In the genomic region with DNA sequence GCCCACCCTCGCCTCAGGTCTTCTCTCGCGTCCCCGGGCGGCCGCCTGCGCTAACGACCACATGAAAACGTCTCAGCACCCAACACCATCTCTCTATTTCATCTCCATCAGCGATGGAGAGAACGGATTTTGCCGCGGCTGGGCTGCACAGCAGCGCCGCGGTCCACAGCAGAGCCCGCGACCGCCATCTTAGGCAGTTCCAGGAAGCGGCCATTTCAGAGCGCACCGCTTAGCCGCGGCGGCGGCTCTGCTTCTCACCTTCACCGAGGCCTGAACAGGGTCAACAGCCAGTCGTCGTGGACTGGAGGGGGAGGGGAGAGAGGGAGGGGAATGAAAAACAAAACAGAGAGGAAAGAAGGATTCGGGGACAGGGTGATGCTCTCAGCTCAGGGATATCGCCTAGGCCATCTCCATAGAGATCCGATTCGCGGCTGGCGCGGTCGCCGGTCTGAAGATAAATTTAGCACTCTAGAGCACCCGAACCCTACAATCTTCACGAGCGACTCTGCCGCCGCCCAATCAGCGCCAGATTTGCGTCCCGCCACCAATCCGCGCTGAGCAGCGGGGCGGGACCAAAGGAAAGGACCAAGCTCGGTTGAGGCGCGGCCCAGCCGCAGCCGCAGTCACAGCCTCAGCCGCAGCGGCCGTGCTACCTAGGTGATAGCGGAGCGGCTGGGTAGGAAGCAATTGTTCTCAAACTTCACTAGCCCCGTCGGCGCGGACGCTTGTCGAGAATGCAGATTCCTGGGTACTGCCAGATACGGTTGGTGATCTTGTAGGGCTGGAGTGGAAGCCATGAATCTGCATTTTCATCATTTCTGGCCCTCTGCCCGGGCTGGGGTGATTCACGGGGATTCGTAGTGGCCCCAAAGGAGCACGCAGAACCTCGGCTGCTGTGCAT, we compare ENCODE assay signal across 8 cellular contexts. TPM values are rescaled to one million over a fixed set of nuclear protein-coding genes. Genes with fewer than 3 reads are reported as not detected.
A peak's percentile ranks its signal among the peaks of the same experiment; 100 is the strongest.
DNase-seq lines count a peak whose midpoint lies in the region; ATAC-seq and TF ChIP-seq lines count a peak whose summit lies in the region.

Gene ZBED5 (minus strand): TSS at position 450 of the 901 bp plus-strand sequence. CDS start 3,108 bp downstream, outside the sequence.

- intact Hi-C loops in T-helper 1 cell treated with Interleukin-12 subunit alpha and Interleukin-12 subunit beta and Interleukin-4 antibody, amounts not matched to agents 30 ng/mL and 1 ng/mL, for 36 hours (cut with micrococcal nuclease) = loop anchor here (1.0 to 5.0 kb wide), 13 partner anchors 20 to 1396 kb away; partner anchors contain the start of genes CTR9, GALNT18, RNF141 and ZNF143
- intact Hi-C loops in heart right ventricle (cut with DNase I) (loop anchor here in 8 of 10 donors (1.0 to 10.0 kb wide), 10 partner anchors 43 to 74 kb away; partner anchors contain the start of gene EIF4G2 (in 8 of the 8)), posterior vena cava (cut with DNase I) (loop anchor here in 1 of 2 donors (5.0 kb wide), 2 partner anchors 44 to 51 kb away; partner anchors contain the start of gene EIF4G2), upper lobe of right lung (cut with DNase I) (loop anchor here (2.0 kb wide), 1 partner anchor 49 kb away; the partner anchor contains the start of gene EIF4G2)

- DNase-seq in GM13976 (ENCODE audit: low spot score) (peak; percentile 93), NCI-H146 treated with DMSO at 0.1 percent for 48 hours (lab: John Stamatoyannopoulos, UW; ENCODE audit: unreplicated experiment) (peak; percentile 95), amniotic epithelial cell (ENCODE audit: low read depth) (peak; percentile 95), heart right ventricle (peak; percentile 97), posterior vena cava (ENCODE audit: low spot score) (peak; percentile 99), upper lobe of right lung (peak; percentile 99)

- H3K4me3 ChIP-seq in heart right ventricle (peak within 1 kb of the TSS; percentile 70 to 89 (median 84)), upper lobe of right lung (peak within 1 kb of the TSS; percentile 83)

- TF ChIP-seq CTCF in GM13976 (IDR thresholded peaks at IDR 0.05; ENCODE audit: borderline replicate concordance, control extremely low read depth, extremely low read depth, insufficient read depth, missing control alignments) (no peak), heart right ventricle (IDR thresholded peaks at IDR 0.05) (peak in 7 of 9 donors; percentile 8 to 41 (median 20)), upper lobe of right lung (IDR thresholded peaks at IDR 0.05) (peak; percentile 34)

- H3K36me3 ChIP-seq in heart right ventricle (peaks cover 0 to 34% (median 30%) of the 10 kb centered on the region in 9 donors), upper lobe of right lung (peaks cover 33% of the 10 kb centered on the region)

- no peaks in the 10 kb centered on the region for H3K27me3 ChIP-seq in heart right ventricle
- no peaks in the 10 kb centered on the region for H3K27me3 ChIP-seq in upper lobe of right lung

- ATAC-seq in HG02870 (IDR thresholded peaks at IDR 0.05; ENCODE audit: unreplicated experiment) (peak; percentile 93), heart right ventricle (peak; percentile 96 to 98 (median 97)), upper lobe of right lung (peak; percentile 98)

- in situ Hi-C loops in GM13976 (cut with MboI; ENCODE audit: low sequenced_read_pairs, unreplicated experiment) = no loop called here

- H3K4me1 ChIP-seq in heart right ventricle (peaks cover 0 to 57% (median 26%) of the 10 kb centered on the region in 9 donors), upper lobe of right lung (peaks cover 23% of the 10 kb centered on the region)

- 0 to 1% methylated on average over 72 of the region's 72 CpGs for WGBS in heart right ventricle, 2 donors

- H3K27ac ChIP-seq in heart right ventricle (peak within 1 kb of the TSS; percentile 90 to 99 (median 98)), upper lobe of right lung (peak within 1 kb of the TSS; percentile 98)

- H3K9me3 ChIP-seq in heart right ventricle (no peaks in the 10 kb centered on the region), upper lobe of right lung (no peaks in the 10 kb centered on the region)

RNA-seq across cellular contexts. Expression of gene ZBED5, which starts in this region (rescaled TPM):
- 51.5 and 52.0 TPM in 2 replicates for total RNA-seq in T-helper 1 cell treated with Interleukin-12 subunit alpha and Interleukin-12 subunit beta and Interleukin-4 antibody, amounts not matched to agents 30 ng/mL and 1 ng/mL, for 36 hours
- total RNA-seq in heart right ventricle (10 to 100 TPM; 31.4 to 46.3 (median 39.6) TPM), posterior vena cava (10 to 100 TPM; 39.2 to 40.5 TPM), upper lobe of right lung (37.6 TPM)
- polyA plus RNA-seq in heart right ventricle = 10 to 100 TPM; 19.4 to 63.3 TPM

Comparison
In these comparisons a context has a peak if more than half of its experiments do, and no peak if none do; other contexts are left out.
1. Peak in every context shown above with its lines: DNase-seq, ATAC-seq, H3K4me3 ChIP-seq and H3K27ac ChIP-seq.